8 cellular contexts compared by ENCODE assay signal in genomic region chr16:21001262-21001661, GRCh38.
A peak's percentile ranks its signal among the peaks of the same experiment; 100 is the strongest.
DNase-seq lines count a peak whose midpoint lies in the region; ATAC-seq, FAIRE-seq and TF ChIP-seq lines count a peak whose summit lies in the region.

No MANE protein-coding gene starts in this region.

- FAIRE-seq in keratinocyte (lab: Jason Lieb, UNC), result no peak

- H3K27me3 Mint-ChIP-seq in H9 (ENCODE audit: low read depth), result no peaks in the 10 kb centered on the region; the same call in 1 of the 2 replicates
- H3K27me3 Mint-ChIP-seq in activated CD4-positive, alpha-beta T cell treated with anti-CD3 and anti-CD28 coated beads, Interleukin-2, amount 10 ng/mL, durations not matched to agents 7 days and 5 days, result peaks cover 6% of the 10 kb centered on the region

- no peaks in the 10 kb centered on the region for H3K9me1 ChIP-seq in keratinocyte (ENCODE audit: control insufficient read depth, extremely low read depth, insufficient read depth, low read length)

- no peaks in the 10 kb centered on the region for H4K20me1 ChIP-seq in H9 (ENCODE audit: control insufficient read depth, insufficient read depth, insufficient read length)
- no peaks in the 10 kb centered on the region for H4K20me1 ChIP-seq in keratinocyte (ENCODE audit: control insufficient read depth, extremely low read depth, insufficient read depth, low read length)

- H3K79me2 ChIP-seq in H9 (ENCODE audit: insufficient read depth, low read length) (no peaks in the 10 kb centered on the region), keratinocyte (ENCODE audit: control insufficient read depth, insufficient read depth, low read length) (no peaks in the 10 kb centered on the region)

- no peak overlapping the region for H2BK15ac ChIP-seq in H9 (ENCODE audit: low read depth, low read length)

- no peak overlapping the region for H3K27ac ChIP-seq in H9 (ENCODE audit: insufficient read length, low read depth, low read length)
- no peak overlapping the region for H3K27ac ChIP-seq in keratinocyte (ENCODE audit: control insufficient read depth, insufficient read depth, low read length)

- no peaks in the 10 kb centered on the region for H3K4me1 Mint-ChIP-seq in H9
- no peaks in the 10 kb centered on the region for H3K4me1 Mint-ChIP-seq in activated CD4-positive, alpha-beta T cell treated with anti-CD3 and anti-CD28 coated beads, Interleukin-2, amount 10 ng/mL, durations not matched to agents 7 days and 5 days

- no peak overlapping the region for H3K23ac ChIP-seq in H9 (ENCODE audit: insufficient read length, low read depth, low read length)

- CTCF ChIA-PET in activated CD4-positive, alpha-beta T cell treated with anti-CD3 and anti-CD28 coated beads, Interleukin-2, amount 10 ng/mL, durations not matched to agents 7 days and 5 days (lab: Charles Lee), result interaction anchor here (1.1 kb wide), 1 partner anchor 81 kb away, joined by 3 read pairs; no protein-coding TSS in a partner anchor

- no peaks in the 10 kb centered on the region for H3K79me1 ChIP-seq in H9 (ENCODE audit: insufficient read depth, low read depth, low read length, poor library complexity, severe bottlenecking)

- no peaks in the 10 kb centered on the region for H3K23me2 ChIP-seq in H9 (ENCODE audit: insufficient read length, low read depth, low read length, poor library complexity, severe bottlenecking)

- H3K4me3 ChIP-seq in AG10803 (ENCODE audit: low read length) (no peak overlapping the region), keratinocyte (ENCODE audit: control insufficient read depth in 2 of 3, extremely low read depth in 1 of 3, insufficient read depth in 2 of 3, low read depth in 1 of 3, low read length in 3 of 3) (no peak overlapping the region)

- no peak overlapping the region for H3K18ac ChIP-seq in H9 (ENCODE audit: insufficient read length, low read depth, low read length)

- H2AFZ ChIP-seq in H9 (ENCODE audit: low read length) (no peak overlapping the region), keratinocyte (ENCODE audit: control insufficient read depth, low read length) (no peak overlapping the region)

- no peak overlapping the region for H3K14ac ChIP-seq in H9 (ENCODE audit: insufficient read depth, low read length)

- no peak overlapping the region for H2BK5ac ChIP-seq in H9 (ENCODE audit: insufficient read length, low read length)

- H4K5ac ChIP-seq in H9 (ENCODE audit: insufficient read length, low read depth, low read length), result no peak overlapping the region

- no peak overlapping the region for H3K27ac Mint-ChIP-seq in H9
- H3K27ac Mint-ChIP-seq in activated CD4-positive, alpha-beta T cell treated with anti-CD3 and anti-CD28 coated beads, Interleukin-2, amount 10 ng/mL, durations not matched to agents 7 days and 5 days, result no peak overlapping the region

- ATAC-seq in GM18867 (IDR thresholded peaks at IDR 0.05; ENCODE audit: unreplicated experiment), result no peak

- H3K36me3 Mint-ChIP-seq in H9 (ENCODE audit: insufficient read depth in 1 of 3, low read depth in 3 of 3), result no peaks in the 10 kb centered on the region
- no peaks in the 10 kb centered on the region for H3K36me3 Mint-ChIP-seq in activated CD4-positive, alpha-beta T cell treated with anti-CD3 and anti-CD28 coated beads, Interleukin-2, amount 10 ng/mL, durations not matched to agents 7 days and 5 days (ENCODE audit: low read depth)

- dilution Hi-C loops in keratinocyte (cut with MboI; ENCODE audit: extremely low pct_ligation_motif_present, low sequenced_read_pairs), result no loop called here

- TF ChIP-seq CTCF in AG10803 (conservative IDR thresholded peaks at IDR 0.05; ENCODE audit: low read length) (peak; percentile 44), H9 (conservative IDR thresholded peaks at IDR 0.05) (peak; percentile 83), keratinocyte (optimal IDR thresholded peaks at IDR 0.05 in 1 of 3, IDR thresholded peaks at IDR 0.05 in 1 of 3, conservative IDR thresholded peaks at IDR 0.05 in 1 of 3; ENCODE audit: extremely low read depth in 1 of 3, insufficient read depth in 2 of 3, low read length in 3 of 3) (peak; percentile 42 to 74 (median 52))

- no peak overlapping the region for H3K4me3 Mint-ChIP-seq in H9
- no peak overlapping the region for H3K4me3 Mint-ChIP-seq in activated CD4-positive, alpha-beta T cell treated with anti-CD3 and anti-CD28 coated beads, Interleukin-2, amount 10 ng/mL, durations not matched to agents 7 days and 5 days

- no peak overlapping the region for H3K9ac ChIP-seq in H9 (ENCODE audit: extremely low read depth, insufficient read length, low read length)
- H3K9ac ChIP-seq in keratinocyte (ENCODE audit: control insufficient read depth, extremely low read depth, insufficient read depth, low read length), result no peak overlapping the region

- no peak overlapping the region for H3K56ac ChIP-seq in H9 (ENCODE audit: insufficient read length, low read depth, low read length)

- no peaks in the 10 kb centered on the region for H3K27me3 ChIP-seq in H9 (ENCODE audit: insufficient read depth, low read length)
- no peaks in the 10 kb centered on the region for H3K27me3 ChIP-seq in keratinocyte (ENCODE audit: control insufficient read depth, extremely low read depth, insufficient read depth, low read length)

- H2BK120ac ChIP-seq in H9 (ENCODE audit: low read depth, low read length, poor library complexity, severe bottlenecking), result no peak overlapping the region

- H4K8ac ChIP-seq in H9 (replicated peaks; ENCODE audit: insufficient read length, low read depth, low read length), result no peak overlapping the region

- H4K91ac ChIP-seq in H9 (ENCODE audit: insufficient read length, low read depth, low read length), result no peak overlapping the region

- no peak overlapping the region for H2BK12ac ChIP-seq in H9 (ENCODE audit: insufficient read length, low read depth, low read length)

- POLR2A ChIA-PET in activated CD4-positive, alpha-beta T cell treated with anti-CD3 and anti-CD28 coated beads, Interleukin-2, amount 10 ng/mL, durations not matched to agents 7 days and 5 days (lab: Charles Lee), result no interaction called here

- H3K4me2 ChIP-seq in H9 (ENCODE audit: insufficient read depth, insufficient read length, low read length) (no peak overlapping the region), keratinocyte (ENCODE audit: control insufficient read depth, extremely low read depth, insufficient read depth, low read depth, low read length) (no peak overlapping the region)

- no CpG with 5 or more reads among the region's 3 CpGs for WGBS in H9 (ENCODE audit: extremely low coverage, insufficient read length, low lambda C conversion rate)

- H3T11ph ChIP-seq in H9 (ENCODE audit: low read length), result no peak overlapping the region

- no peak overlapping the region for H3K4ac ChIP-seq in H9 (ENCODE audit: low read depth, low read length)

- H3K4me1 ChIP-seq in H9 (ENCODE audit: insufficient read depth, low read length) (no peaks in the 10 kb centered on the region), keratinocyte (ENCODE audit: control insufficient read depth, extremely low read depth, insufficient read depth, low read length) (no peaks in the 10 kb centered on the region)

- no peak overlapping the region for H2BK20ac ChIP-seq in H9 (ENCODE audit: low read depth, low read length, poor library complexity, severe bottlenecking)

- peak; percentile 4 for DNase-seq in AG10803 (ENCODE audit: low read depth)
- peak; percentile 52 for DNase-seq in H9
- DNase-seq in activated CD4-positive, alpha-beta T cell treated with anti-CD3 and anti-CD28 coated beads, Interleukin-2, amount 10 ng/mL, durations not matched to agents 7 days and 5 days, result peak; percentile 35
- DNase-seq in keratinocyte (ENCODE audit: low read depth, low spot score), result peak; percentile 1
- no peak for DNase-seq in putamen (ENCODE audit: low spot score)
- no peak for DNase-seq in NCI-H345 (lab: John Stamatoyannopoulos, UW)
- DNase-seq in D341Med (ENCODE audit: low spot score), result no peak

- no peaks in the 10 kb centered on the region for H3K36me3 ChIP-seq in keratinocyte (ENCODE audit: control insufficient read depth in 2 of 2, extremely low read depth in 1 of 2, insufficient read depth in 2 of 2, low read length in 2 of 2)

- H3K9me3 Mint-ChIP-seq in H9, result no peaks in the 10 kb centered on the region
- no peaks in the 10 kb centered on the region for H3K9me3 Mint-ChIP-seq in activated CD4-positive, alpha-beta T cell treated with anti-CD3 and anti-CD28 coated beads, Interleukin-2, amount 10 ng/mL, durations not matched to agents 7 days and 5 days

- H2AK5ac ChIP-seq in H9 (ENCODE audit: insufficient read length, low read length), result no peak overlapping the region

- H3K9me3 ChIP-seq in H9 (ENCODE audit: control insufficient read depth, low read depth, low read length) (no peaks in the 10 kb centered on the region), keratinocyte (ENCODE audit: control insufficient read depth, low read depth, low read length) (no peaks in the 10 kb centered on the region)

Comparison
In these comparisons a context has a peak if more than half of its experiments do, and no peak if none do; other contexts are left out.
1. DNase-seq: peak in AG10803 (single experiment), H9 (single experiment), activated CD4-positive, alpha-beta T cell treated with anti-CD3 and anti-CD28 coated beads, Interleukin-2, amount 10 ng/mL, durations not matched to agents 7 days and 5 days (single experiment) and keratinocyte (single experiment); none in putamen (single experiment), NCI-H345 (single experiment) and D341Med (single experiment).
2. Peak in every context shown above with its lines, with median percentiles within 50 percentile points of each other: CTCF ChIP-seq.